8 cellular contexts compared by ENCODE assay signal in genomic region chr13:34941835-34942731, GRCh38. TPM values are rescaled to one million over a fixed set of nuclear protein-coding genes. Genes with fewer than 3 reads are reported as not detected.
DNase-seq lines count a peak whose midpoint lies in the region; ATAC-seq and TF ChIP-seq lines count a peak whose summit lies in the region.

TSS of gene NBEA (plus strand) at chr13:34942270. CDS start at chr13:34942821, 551 bp downstream.

- H3K4me3 ChIP-seq in BE2C (ENCODE audit: low read depth, low read length) = peak within 1 kb of the TSS; percentile 85
- H3K4me3 ChIP-seq in effector memory CD4-positive, alpha-beta T cell (ENCODE audit: insufficient read depth, low read depth, low read length, poor library complexity, severe bottlenecking) = peak within 1 kb of the TSS; percentile 70

- peak; percentile 77 for ATAC-seq in HG03442 (IDR thresholded peaks at IDR 0.05; ENCODE audit: unreplicated experiment)
- peak; percentile 76 for ATAC-seq in memory B cell (ENCODE audit: low read depth)

- H3K36me3 Mint-ChIP-seq in memory B cell = no peaks in the 10 kb centered on the region

- H3K4me3 Mint-ChIP-seq in memory B cell = peak within 1 kb of the TSS; percentile 94

- H3K9me3 Mint-ChIP-seq in memory B cell = no peaks in the 10 kb centered on the region

- peak within 1 kb of the TSS; percentile 67 for H3K27ac Mint-ChIP-seq in memory B cell

- TF ChIP-seq CTCF in BE2C (IDR thresholded peaks at IDR 0.05; ENCODE audit: low read depth, low read length) = peak; percentile 15; the same call in 1 of the 2 replicates

- DNase-seq in BE2C (peak; percentile 85), GM19240 (ENCODE audit: insufficient read length, low spot score) (peak; percentile 25), NCI-H774 (lab: John Stamatoyannopoulos, UW) (peak; percentile 77), memory B cell (ENCODE audit: low spot score in 2 of 2) (peak; percentile 85 to 88)
- peak; percentile 56 to 59 for DNase-seq in activated CD8-positive, alpha-beta memory T cell treated with anti-CD3 and anti-CD28 coated beads for 4 hours (ENCODE audit: low read depth in 2 of 2)
- DNase-seq in effector memory CD4-positive, alpha-beta T cell = peak; percentile 22 to 35 (median 27)
- peak; percentile 51 for DNase-seq in stimulated activated CD8-positive, alpha-beta memory T cell treated with anti-CD3 and anti-CD28 coated beads, Interleukin-12 subunit alpha, Interleukin-12 subunit beta, amount 100 ng/mL, for 24 hours (ENCODE audit: extremely low read depth)

- H3K9me3 ChIP-seq in BE2C = no peaks in the 10 kb centered on the region
- no peaks in the 10 kb centered on the region for H3K9me3 ChIP-seq in effector memory CD4-positive, alpha-beta T cell (ENCODE audit: control insufficient read depth, low read length)

- peaks cover 23% of the 10 kb centered on the region for H3K4me1 Mint-ChIP-seq in memory B cell

- no peak within 1 kb of the TSS for H3K27ac ChIP-seq in effector memory CD4-positive, alpha-beta T cell (ENCODE audit: insufficient read depth, low read length, poor library complexity, severe bottlenecking)

- peaks cover 6% of the 10 kb centered on the region for H3K27me3 Mint-ChIP-seq in memory B cell

- no peaks in the 10 kb centered on the region for H3K27me3 ChIP-seq in BE2C
- H3K27me3 ChIP-seq in effector memory CD4-positive, alpha-beta T cell (replicated peaks; ENCODE audit: control insufficient read depth, insufficient read depth, low read length, poor library complexity, severe bottlenecking) = no peaks in the 10 kb centered on the region

- H3K4me1 ChIP-seq in BE2C = no peaks in the 10 kb centered on the region
- H3K4me1 ChIP-seq in effector memory CD4-positive, alpha-beta T cell (ENCODE audit: control insufficient read depth, insufficient read depth, low read length, poor library complexity, severe bottlenecking) = peaks cover 4% of the 10 kb centered on the region

- H3K36me3 ChIP-seq in BE2C = peaks cover 4% of the 10 kb centered on the region; the same call in 1 of the 2 replicates
- no peaks in the 10 kb centered on the region for H3K36me3 ChIP-seq in effector memory CD4-positive, alpha-beta T cell (ENCODE audit: control insufficient read depth, insufficient read depth, low read length)

RNA-seq across cellular contexts. Expression of gene NBEA, which starts in this region (rescaled TPM):
- 32.3 TPM for polyA plus RNA-seq in BE2C (2012; ENCODE audit: insufficient read depth, insufficient read length, low read depth)

Comparison
In these comparisons a context has a peak if more than half of its experiments do, and no peak if none do; other contexts are left out.
1. DNase-seq: peak in every context shown above with its lines; median percentile 86 in memory B cell; 85 in BE2C; 77 in NCI-H774; 58 in activated CD8-positive, alpha-beta memory T cell treated with anti-CD3 and anti-CD28 coated beads for 4 hours; 51 in stimulated activated CD8-positive, alpha-beta memory T cell treated with anti-CD3 and anti-CD28 coated beads, Interleukin-12 subunit alpha, Interleukin-12 subunit beta, amount 100 ng/mL, for 24 hours; 27 in effector memory CD4-positive, alpha-beta T cell; 25 in GM19240.